In the genomic region with DNA sequence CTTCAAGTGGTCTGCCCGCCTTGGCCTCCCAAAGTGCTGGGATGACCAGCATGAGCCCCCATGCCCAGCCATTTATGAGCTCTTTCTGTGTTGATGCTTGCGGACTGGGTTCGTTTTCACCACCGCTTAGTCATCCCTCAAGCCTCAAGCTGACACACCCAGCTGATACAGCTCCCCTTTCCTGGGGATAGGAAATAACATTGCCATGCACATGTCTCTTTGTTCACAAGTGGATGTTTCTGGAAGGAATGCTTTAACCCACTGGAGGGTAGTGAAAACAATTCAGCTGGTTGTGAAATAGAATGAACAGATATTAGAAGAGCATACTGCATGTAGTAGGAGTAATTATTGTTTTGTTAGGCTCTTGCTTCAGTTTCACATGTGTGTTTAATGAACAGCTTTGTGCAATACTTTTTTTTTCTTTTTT, we compare ENCODE assay signal across 8 cellular contexts. TPM values are rescaled to one million over a fixed set of nuclear protein-coding genes. Genes with fewer than 3 reads are reported as not detected.
DNase-seq lines count a peak whose midpoint lies in the region; ATAC-seq and TF ChIP-seq lines count a peak whose summit lies in the region.

No MANE protein-coding gene starts in this region.

- intact Hi-C loops in activated CD4-positive, alpha-beta memory T cell treated with anti-CD3 and anti-CD28 coated beads for 36 hours (cut with micrococcal nuclease), result loop anchor here (1.0 to 5.0 kb wide), 5 partner anchors 8 to 243 kb away; partner anchors contain the start of genes ABHD11, METTL27 and STX1A
- intact Hi-C loops in activated T-helper 1 cell treated with anti-CD3 and anti-CD28 coated beads, Interleukin-12 subunit alpha, Interleukin-12 subunit beta, Interleukin-2, Interleukin-4 antibody, amounts not matched to agents 30 ng/mL and 10 ng/mL and 1 ng/mL, durations not matched to agents 14 hours and 24 hours and 36 hours (cut with micrococcal nuclease), result loop anchor here (1.0 to 10.0 kb wide), 4 partner anchors 8 to 246 kb away; partner anchors contain the start of genes ABHD11 and METTL27
- intact Hi-C loops in right cardiac atrium (cut with DNase I), result loop anchor here in 2 of 4 donors (5.0 kb wide), 2 partner anchors 38 to 243 kb away; no protein-coding TSS in a partner anchor
- intact Hi-C loops in transverse colon (cut with DNase I; ENCODE audit: low total_unique reads), result no loop called here

- peaks cover 11% of the 10 kb centered on the region for H3K27me3 Mint-ChIP-seq in activated CD4-positive, alpha-beta memory T cell treated with anti-CD3 and anti-CD28 coated beads, Interleukin-2, amount 10 ng/mL, durations not matched to agents 7 days and 5 days
- peaks cover 11% of the 10 kb centered on the region for H3K27me3 Mint-ChIP-seq in activated CD4-positive, alpha-beta memory T cell treated with anti-CD3 and anti-CD28 coated beads for 36 hours
- peaks cover 13% of the 10 kb centered on the region for H3K27me3 Mint-ChIP-seq in activated T-helper 1 cell treated with anti-CD3 and anti-CD28 coated beads, Interleukin-12 subunit alpha, Interleukin-12 subunit beta, Interleukin-2, Interleukin-4 antibody, amounts not matched to agents 30 ng/mL and 10 ng/mL and 1 ng/mL, durations not matched to agents 14 hours and 24 hours and 36 hours (ENCODE audit: insufficient read depth)

- no peaks in the 10 kb centered on the region for H3K36me3 ChIP-seq in transverse colon

- no peak for TF ChIP-seq POLR2A in transverse colon (IDR thresholded peaks at IDR 0.05)

- H3K4me3 ChIP-seq in right cardiac atrium (ENCODE audit: low read length), result no peak overlapping the region
- H3K4me3 ChIP-seq in transverse colon, result no peak overlapping the region

- 63% methylated on average over 4 of the region's 4 CpGs for WGBS in right cardiac atrium
- 30 to 54% methylated on average over 2 to 4 of the region's 4 CpGs for WGBS in transverse colon (ENCODE audit: low coverage in 1 of 2), 2 donors

- H3K9me3 ChIP-seq in right cardiac atrium (ENCODE audit: control insufficient read depth, low read length), result no peaks in the 10 kb centered on the region
- no peaks in the 10 kb centered on the region for H3K9me3 ChIP-seq in transverse colon

- H3K9me3 Mint-ChIP-seq in activated CD4-positive, alpha-beta memory T cell treated with anti-CD3 and anti-CD28 coated beads, Interleukin-2, amount 10 ng/mL, durations not matched to agents 7 days and 5 days, result no peaks in the 10 kb centered on the region
- no peaks in the 10 kb centered on the region for H3K9me3 Mint-ChIP-seq in activated CD4-positive, alpha-beta memory T cell treated with anti-CD3 and anti-CD28 coated beads for 36 hours
- no peaks in the 10 kb centered on the region for H3K9me3 Mint-ChIP-seq in activated T-helper 1 cell treated with anti-CD3 and anti-CD28 coated beads, Interleukin-12 subunit alpha, Interleukin-12 subunit beta, Interleukin-2, Interleukin-4 antibody, amounts not matched to agents 30 ng/mL and 10 ng/mL and 1 ng/mL, durations not matched to agents 14 hours and 24 hours and 36 hours

- no peaks in the 10 kb centered on the region for H3K36me3 Mint-ChIP-seq in activated CD4-positive, alpha-beta memory T cell treated with anti-CD3 and anti-CD28 coated beads, Interleukin-2, amount 10 ng/mL, durations not matched to agents 7 days and 5 days (ENCODE audit: low read depth)
- H3K36me3 Mint-ChIP-seq in activated CD4-positive, alpha-beta memory T cell treated with anti-CD3 and anti-CD28 coated beads for 36 hours, result no peaks in the 10 kb centered on the region
- H3K36me3 Mint-ChIP-seq in activated T-helper 1 cell treated with anti-CD3 and anti-CD28 coated beads, Interleukin-12 subunit alpha, Interleukin-12 subunit beta, Interleukin-2, Interleukin-4 antibody, amounts not matched to agents 30 ng/mL and 10 ng/mL and 1 ng/mL, durations not matched to agents 14 hours and 24 hours and 36 hours (ENCODE audit: low read depth), result no peaks in the 10 kb centered on the region

- no peak for TF ChIP-seq CTCF in transverse colon (IDR thresholded peaks at IDR 0.05)

- H3K27ac ChIP-seq in right cardiac atrium (ENCODE audit: low read length) (no peak overlapping the region), transverse colon (peak overlapping the region; percentile 64 to 82 (median 76))

- H3K27me3 ChIP-seq in right cardiac atrium (ENCODE audit: control insufficient read depth, insufficient read depth) (no peaks in the 10 kb centered on the region), transverse colon (no peaks in the 10 kb centered on the region)

- POLR2A ChIA-PET in activated CD4-positive, alpha-beta memory T cell treated with anti-CD3 and anti-CD28 coated beads, Interleukin-2, amount 10 ng/mL, durations not matched to agents 7 days and 5 days (lab: Charles Lee), result interaction anchor here (0.9 to 1.4 kb wide), 4 partner anchors 8 to 358 kb away, joined by 3 to 9 read pairs (median 4); partner anchors contain the start of genes ABHD11 and METTL27
- POLR2A ChIA-PET in activated CD4-positive, alpha-beta memory T cell treated with anti-CD3 and anti-CD28 coated beads for 36 hours (lab: Charles Lee), result no interaction called here

- peak overlapping the region; percentile 90 for H3K27ac Mint-ChIP-seq in activated CD4-positive, alpha-beta memory T cell treated with anti-CD3 and anti-CD28 coated beads, Interleukin-2, amount 10 ng/mL, durations not matched to agents 7 days and 5 days
- H3K27ac Mint-ChIP-seq in activated CD4-positive, alpha-beta memory T cell treated with anti-CD3 and anti-CD28 coated beads for 36 hours, result no peak overlapping the region
- peak overlapping the region; percentile 52 for H3K27ac Mint-ChIP-seq in activated T-helper 1 cell treated with anti-CD3 and anti-CD28 coated beads, Interleukin-12 subunit alpha, Interleukin-12 subunit beta, Interleukin-2, Interleukin-4 antibody, amounts not matched to agents 30 ng/mL and 10 ng/mL and 1 ng/mL, durations not matched to agents 14 hours and 24 hours and 36 hours

- ATAC-seq in right cardiac atrium (peak; percentile 68 to 85), HG02885 (IDR thresholded peaks at IDR 0.05; ENCODE audit: poor library complexity, unreplicated experiment) (no peak), HG03095 (IDR thresholded peaks at IDR 0.05; ENCODE audit: unreplicated experiment) (no peak)

- no peak overlapping the region for H3K4me3 Mint-ChIP-seq in activated CD4-positive, alpha-beta memory T cell treated with anti-CD3 and anti-CD28 coated beads, Interleukin-2, amount 10 ng/mL, durations not matched to agents 7 days and 5 days
- no peak overlapping the region for H3K4me3 Mint-ChIP-seq in activated CD4-positive, alpha-beta memory T cell treated with anti-CD3 and anti-CD28 coated beads for 36 hours
- H3K4me3 Mint-ChIP-seq in activated T-helper 1 cell treated with anti-CD3 and anti-CD28 coated beads, Interleukin-12 subunit alpha, Interleukin-12 subunit beta, Interleukin-2, Interleukin-4 antibody, amounts not matched to agents 30 ng/mL and 10 ng/mL and 1 ng/mL, durations not matched to agents 14 hours and 24 hours and 36 hours, result no peak overlapping the region

- H3K4me1 Mint-ChIP-seq in activated CD4-positive, alpha-beta memory T cell treated with anti-CD3 and anti-CD28 coated beads, Interleukin-2, amount 10 ng/mL, durations not matched to agents 7 days and 5 days, result peaks cover 47% of the 10 kb centered on the region
- H3K4me1 Mint-ChIP-seq in activated CD4-positive, alpha-beta memory T cell treated with anti-CD3 and anti-CD28 coated beads for 36 hours (ENCODE audit: low read depth), result peaks cover 29% of the 10 kb centered on the region
- H3K4me1 Mint-ChIP-seq in activated T-helper 1 cell treated with anti-CD3 and anti-CD28 coated beads, Interleukin-12 subunit alpha, Interleukin-12 subunit beta, Interleukin-2, Interleukin-4 antibody, amounts not matched to agents 30 ng/mL and 10 ng/mL and 1 ng/mL, durations not matched to agents 14 hours and 24 hours and 36 hours (ENCODE audit: low read depth), result peaks cover 25% of the 10 kb centered on the region

- peak; percentile 44 for DNase-seq in activated CD4-positive, alpha-beta memory T cell treated with anti-CD3 and anti-CD28 coated beads, Interleukin-2, amount 10 ng/mL, durations not matched to agents 7 days and 5 days
- DNase-seq in activated CD4-positive, alpha-beta memory T cell treated with anti-CD3 and anti-CD28 coated beads for 36 hours, result no peak
- DNase-seq in activated T-helper 1 cell treated with anti-CD3 and anti-CD28 coated beads, Interleukin-12 subunit alpha, Interleukin-12 subunit beta, Interleukin-2, Interleukin-4 antibody, amounts not matched to agents 30 ng/mL and 10 ng/mL and 1 ng/mL, durations not matched to agents 14 hours and 24 hours and 36 hours (ENCODE audit: low spot score), result no peak
- DNase-seq in right cardiac atrium, result no peak
- peak; percentile 56 for DNase-seq in transverse colon
- DNase-seq in DMS 273 (lab: John Stamatoyannopoulos, UW; ENCODE audit: unreplicated experiment), result no peak

- no peaks in the 10 kb centered on the region for H3K4me1 ChIP-seq in right cardiac atrium (ENCODE audit: control insufficient read depth, insufficient read depth, low read length)
- peaks cover 18 to 48% (median 30%) of the 10 kb centered on the region in 4 donors for H3K4me1 ChIP-seq in transverse colon

- CTCF ChIA-PET in activated CD4-positive, alpha-beta memory T cell treated with anti-CD3 and anti-CD28 coated beads, Interleukin-2, amount 10 ng/mL, durations not matched to agents 7 days and 5 days (lab: Charles Lee), result interaction anchor here (0.6 to 1.5 kb wide), 5 partner anchors 8 to 331 kb away, joined by 3 to 6 read pairs (median 5); partner anchors contain the start of gene METTL27
- CTCF ChIA-PET in activated CD4-positive, alpha-beta memory T cell treated with anti-CD3 and anti-CD28 coated beads for 36 hours (lab: Charles Lee), result interaction anchor here (0.6 to 1.2 kb wide), 4 partner anchors 24 to 244 kb away, joined by 3 to 5 read pairs (median 4); no protein-coding TSS in a partner anchor

- in situ Hi-C loops in transverse colon (cut with MboI; ENCODE audit: low pct_ligation_motif_present in 1 of 4, low pct_unique_long_range_greater_than_20kb in 1 of 4, low sequenced_read_pairs in 3 of 4), result loop anchor here in 2 of 4 donors (10.0 to 25.0 kb wide), 2 partner anchors 116 to 213 kb away; partner anchors contain the start of gene ABHD11 (in 1 of the 2)

- TF ChIP-seq EP300 in transverse colon (IDR thresholded peaks at IDR 0.05; ENCODE audit: low read depth), result no peak

RNA-seq across cellular contexts. Expression of gene METTL27, which starts 8.5 kb away (rescaled TPM):
- total RNA-seq in activated CD4-positive, alpha-beta memory T cell treated with anti-CD3 and anti-CD28 coated beads, Interleukin-2, amount 10 ng/mL, durations not matched to agents 7 days and 5 days, result 1 to 10 TPM; 3.3 to 3.7 TPM
- 1 to 10 TPM; 1.7 to 2.3 TPM for total RNA-seq in activated CD4-positive, alpha-beta memory T cell treated with anti-CD3 and anti-CD28 coated beads for 36 hours
- 1.2 and 1.8 TPM in 2 replicates for total RNA-seq in activated T-helper 1 cell treated with anti-CD3 and anti-CD28 coated beads, Interleukin-12 subunit alpha, Interleukin-12 subunit beta, Interleukin-2, Interleukin-4 antibody, amounts not matched to agents 30 ng/mL and 10 ng/mL and 1 ng/mL, durations not matched to agents 14 hours and 24 hours and 36 hours
- total RNA-seq in right cardiac atrium (under 1 TPM in 3 of 4 donors, not detected in 1; 0.48 to 0.64 (median 0.53) TPM), transverse colon (10 to 100 TPM in 1 of 4 donors, 1 to 10 TPM in 3; 2.6 to 29.5 (median 5.1) TPM)
- 0.38 TPM for polyA plus RNA-seq in right cardiac atrium

RNA-seq across cellular contexts. Expression of gene TMEM270, which starts 10.2 kb away (rescaled TPM):
- total RNA-seq in activated CD4-positive, alpha-beta memory T cell treated with anti-CD3 and anti-CD28 coated beads, Interleukin-2, amount 10 ng/mL, durations not matched to agents 7 days and 5 days, result not detected
- total RNA-seq in activated CD4-positive, alpha-beta memory T cell treated with anti-CD3 and anti-CD28 coated beads for 36 hours, result not detected
- not detected in 2 replicates for total RNA-seq in activated T-helper 1 cell treated with anti-CD3 and anti-CD28 coated beads, Interleukin-12 subunit alpha, Interleukin-12 subunit beta, Interleukin-2, Interleukin-4 antibody, amounts not matched to agents 30 ng/mL and 10 ng/mL and 1 ng/mL, durations not matched to agents 14 hours and 24 hours and 36 hours
- not detected for total RNA-seq in right cardiac atrium
- polyA plus RNA-seq in right cardiac atrium, result not detected
- total RNA-seq in transverse colon, result not detected

RNA-seq across cellular contexts. Expression of gene CLDN4, which starts 20.0 kb away (rescaled TPM):
- total RNA-seq in activated CD4-positive, alpha-beta memory T cell treated with anti-CD3 and anti-CD28 coated beads, Interleukin-2, amount 10 ng/mL, durations not matched to agents 7 days and 5 days, result under 1 TPM in 1 of 2 experiments, not detected in 1; 0.10 TPM
- total RNA-seq in activated CD4-positive, alpha-beta memory T cell treated with anti-CD3 and anti-CD28 coated beads for 36 hours, result under 1 TPM; 0.14 to 0.17 TPM
- total RNA-seq in activated T-helper 1 cell treated with anti-CD3 and anti-CD28 coated beads, Interleukin-12 subunit alpha, Interleukin-12 subunit beta, Interleukin-2, Interleukin-4 antibody, amounts not matched to agents 30 ng/mL and 10 ng/mL and 1 ng/mL, durations not matched to agents 14 hours and 24 hours and 36 hours, result not detected in 2 replicates
- under 1 TPM in 3 of 4 donors, not detected in 1; 0.09 to 0.23 (median 0.14) TPM for total RNA-seq in right cardiac atrium
- polyA plus RNA-seq in right cardiac atrium, result not detected
- 1,000 to 10,000 TPM in 1 of 4 donors, 100 to 1,000 TPM in 3; 555 to 1,122 (median 815) TPM for total RNA-seq in transverse colon

Comparison
In these comparisons a context has a peak if more than half of its experiments do, and no peak if none do; other contexts are left out.
1. DNase-seq: peak in activated CD4-positive, alpha-beta memory T cell treated with anti-CD3 and anti-CD28 coated beads, Interleukin-2, amount 10 ng/mL, durations not matched to agents 7 days and 5 days (single experiment) and transverse colon (single experiment); none in activated CD4-positive, alpha-beta memory T cell treated with anti-CD3 and anti-CD28 coated beads for 36 hours (single experiment), activated T-helper 1 cell treated with anti-CD3 and anti-CD28 coated beads, Interleukin-12 subunit alpha, Interleukin-12 subunit beta, Interleukin-2, Interleukin-4 antibody, amounts not matched to agents 30 ng/mL and 10 ng/mL and 1 ng/mL, durations not matched to agents 14 hours and 24 hours and 36 hours (single experiment), right cardiac atrium (0 of 3) and DMS 273 (single experiment).
2. ATAC-seq: peak in right cardiac atrium (2 of 2); none in HG02885 (single experiment) and HG03095 (single experiment).
3. RNA of gene CLDN4, which starts 20.0 kb away (total RNA-seq): 555 to 1,122 TPM in transverse colon; 0.14 to 0.17 TPM in activated CD4-positive, alpha-beta memory T cell treated with anti-CD3 and anti-CD28 coated beads for 36 hours, 0.09 to 0.23 TPM in right cardiac atrium, 0.10 TPM in activated CD4-positive, alpha-beta memory T cell treated with anti-CD3 and anti-CD28 coated beads, Interleukin-2, amount 10 ng/mL, durations not matched to agents 7 days and 5 days and not detected in activated T-helper 1 cell treated with anti-CD3 and anti-CD28 coated beads, Interleukin-12 subunit alpha, Interleukin-12 subunit beta, Interleukin-2, Interleukin-4 antibody, amounts not matched to agents 30 ng/mL and 10 ng/mL and 1 ng/mL, durations not matched to agents 14 hours and 24 hours and 36 hours; every median in the first group is over 100 times any median in the second.